Comparison of ENCODE assay signal across 8 cellular contexts in the genomic region with DNA sequence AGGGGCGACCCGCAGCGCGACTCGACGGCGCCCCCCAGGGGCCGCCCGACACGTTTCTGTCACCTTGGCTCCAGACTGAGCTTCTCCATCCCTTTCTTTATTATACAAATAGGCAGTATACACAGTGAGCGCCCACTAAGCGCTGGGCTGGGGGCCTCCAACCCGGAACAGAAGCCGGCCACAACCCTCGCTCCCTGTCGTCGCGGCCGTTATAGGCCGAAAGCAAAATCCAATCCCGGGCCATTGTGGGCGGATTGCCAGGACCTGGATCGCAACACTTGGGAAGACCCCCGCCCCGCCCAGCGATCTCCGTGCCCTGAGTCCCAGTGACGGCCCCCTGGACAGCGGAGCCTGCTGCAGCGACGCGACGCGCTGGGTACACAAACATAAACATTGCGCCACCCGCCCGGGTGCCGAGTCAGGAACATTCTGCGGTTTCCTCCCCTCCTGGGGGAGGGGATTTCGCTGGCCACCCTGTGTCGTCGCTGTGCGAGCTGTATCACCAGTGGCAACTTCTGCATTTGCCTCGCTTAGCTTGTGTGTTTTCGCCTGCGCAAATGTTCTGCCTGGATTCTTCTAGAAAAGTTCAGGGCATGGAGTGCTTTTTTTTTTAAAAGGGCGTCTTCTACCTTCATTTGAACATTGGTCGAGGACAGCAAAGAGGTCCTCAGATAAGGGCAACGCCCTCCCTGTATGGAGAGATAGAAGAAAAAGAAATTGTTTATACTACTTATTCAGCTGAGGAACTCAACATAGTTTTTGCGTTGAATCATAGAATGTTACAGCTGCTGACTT. TPM values are rescaled to one million over a fixed set of nuclear protein-coding genes. Genes with fewer than 3 reads are reported as not detected.
DNase-seq lines count a peak whose midpoint lies in the region; ATAC-seq, FAIRE-seq and TF ChIP-seq lines count a peak whose summit lies in the region.

No MANE protein-coding gene starts in this region.

- H3K4me2 ChIP-seq in DOHH2 (ENCODE audit: low read length): peak overlapping the region; percentile 97
- peak overlapping the region; percentile 89 for H3K4me2 ChIP-seq in astrocyte (ENCODE audit: low read length)

- peaks cover 38% of the 10 kb centered on the region for H3K4me1 Mint-ChIP-seq in astrocyte (ENCODE audit: low read depth, unreplicated experiment)

- 0 out of 2 replicates have a peak, but pooled peaks cover 3% of the 10 kb centered on the region for H3F3A ChIP-seq in DOHH2 (ENCODE audit: control insufficient read depth, insufficient read depth)

- H3K9me3 Mint-ChIP-seq in astrocyte (ENCODE audit: unreplicated experiment): no peaks in the 10 kb centered on the region

- TF ChIP-seq CTCF in DOHH2 (IDR thresholded peaks at IDR 0.05; ENCODE audit: low read depth, low read length, poor library complexity, severe bottlenecking): peak; percentile 95
- peak; percentile 61 for TF ChIP-seq CTCF in astrocyte (IDR thresholded peaks at IDR 0.05; ENCODE audit: insufficient read depth, low read depth, low read length)

- H3K36me3 Mint-ChIP-seq in astrocyte (ENCODE audit: low read depth, unreplicated experiment): peaks cover 16% of the 10 kb centered on the region

- peak overlapping the region; percentile 98 for H3K9ac ChIP-seq in astrocyte (ENCODE audit: low read length)

- peak; percentile 74 for ATAC-seq in sciatic nerve

- H4K20me1 ChIP-seq in DOHH2 (ENCODE audit: control insufficient read depth, insufficient read depth, low read depth, low read length) (no peaks in the 10 kb centered on the region), astrocyte (ENCODE audit: insufficient read depth, low read length) (peaks cover 35% of the 10 kb centered on the region)

- peak; percentile 37 for FAIRE-seq in astrocyte (lab: Jason Lieb, UNC)

- peak overlapping the region; percentile 81 for H3K4me3 Mint-ChIP-seq in astrocyte (ENCODE audit: unreplicated experiment)

- H3K27ac Mint-ChIP-seq in astrocyte (ENCODE audit: unreplicated experiment): peak overlapping the region; percentile 99

- H3K4me3 ChIP-seq in DOHH2 (ENCODE audit: low read length) (peak overlapping the region; percentile 82), astrocyte (ENCODE audit: insufficient read depth, low read depth, low read length) (peak overlapping the region; percentile 56)

- H3K27me3 ChIP-seq in DOHH2 (ENCODE audit: control insufficient read depth, low read length): peaks cover 5% of the 10 kb centered on the region; the same call in 1 of the 2 replicates
- no peaks in the 10 kb centered on the region for H3K27me3 ChIP-seq in astrocyte (ENCODE audit: insufficient read depth, low read length)

- peaks cover 9% of the 10 kb centered on the region; the same call in 1 of the 2 replicates for H3K36me3 ChIP-seq in DOHH2 (ENCODE audit: control insufficient read depth, low read length)
- peaks cover 25% of the 10 kb centered on the region for H3K36me3 ChIP-seq in astrocyte (ENCODE audit: insufficient read depth, low read length)

- H3K9me3 ChIP-seq in DOHH2 (ENCODE audit: control insufficient read depth, insufficient read depth, low read length) (no peaks in the 10 kb centered on the region), astrocyte (ENCODE audit: insufficient read depth, low read depth, low read length) (no peaks in the 10 kb centered on the region)

- peaks cover 22% of the 10 kb centered on the region for H3K4me1 ChIP-seq in DOHH2 (ENCODE audit: control insufficient read depth, low read length)
- peaks cover 42% of the 10 kb centered on the region for H3K4me1 ChIP-seq in astrocyte (ENCODE audit: insufficient read depth, low read length)

- DNase-seq in H4 (ENCODE audit: low spot score): peak; percentile 68
- peak; percentile 95 for DNase-seq in MV-4-11 (lab: John Stamatoyannopoulos, UW)
- DNase-seq in T-helper 9 cell: peak; percentile 80
- peak; percentile 94 for DNase-seq in astrocyte (ENCODE audit: low read depth)
- peak in 43 of 51 donors; percentile 31 to 84 (median 64) for DNase-seq in hypothalamus (lab: John Stamatoyannopoulos, UW)
- DNase-seq in sciatic nerve (ENCODE audit: low spot score): peak; percentile 91
- DNase-seq in NCI-H128 (lab: John Stamatoyannopoulos, UW; ENCODE audit: unreplicated experiment): no peak

- peak overlapping the region; percentile 35; the same call in 1 of the 2 replicates for H3K27ac ChIP-seq in DOHH2 (ENCODE audit: low read depth, low read length)
- H3K27ac ChIP-seq in astrocyte (ENCODE audit: low read depth, low read length): peak overlapping the region; percentile 100

- H3K79me2 ChIP-seq in DOHH2 (ENCODE audit: control insufficient read depth, low read length): peaks cover 5% of the 10 kb centered on the region; the same call in 1 of the 2 replicates
- peaks cover 36% of the 10 kb centered on the region for H3K79me2 ChIP-seq in astrocyte (ENCODE audit: insufficient read depth, low read length)

- H2AFZ ChIP-seq in astrocyte (ENCODE audit: low read depth, low read length): no peak overlapping the region

- intact Hi-C loops in sciatic nerve (cut with DNase I): loop anchor here (5.0 kb wide), 1 partner anchor 55 kb away; no protein-coding TSS in a partner anchor

- no peaks in the 10 kb centered on the region for H3K9me2 ChIP-seq in DOHH2 (replicated peaks; ENCODE audit: control insufficient read depth, low read length)

- no peaks in the 10 kb centered on the region for H3K27me3 Mint-ChIP-seq in astrocyte (ENCODE audit: low read depth, unreplicated experiment)

RNA-seq across cellular contexts. Expression of a gene that starts 1.3 kb away (rescaled TPM):
- 15.8 and 18.5 TPM in 2 replicates for total RNA-seq in H4 (2014; rRNA removed; shearing (Covaris generic))
- total RNA-seq in astrocyte: 80.5 and 90.1 TPM in 2 replicates
- total RNA-seq in sciatic nerve: 296 TPM
